ENCODE assay signal across 23 cellular contexts in the genomic region with DNA sequence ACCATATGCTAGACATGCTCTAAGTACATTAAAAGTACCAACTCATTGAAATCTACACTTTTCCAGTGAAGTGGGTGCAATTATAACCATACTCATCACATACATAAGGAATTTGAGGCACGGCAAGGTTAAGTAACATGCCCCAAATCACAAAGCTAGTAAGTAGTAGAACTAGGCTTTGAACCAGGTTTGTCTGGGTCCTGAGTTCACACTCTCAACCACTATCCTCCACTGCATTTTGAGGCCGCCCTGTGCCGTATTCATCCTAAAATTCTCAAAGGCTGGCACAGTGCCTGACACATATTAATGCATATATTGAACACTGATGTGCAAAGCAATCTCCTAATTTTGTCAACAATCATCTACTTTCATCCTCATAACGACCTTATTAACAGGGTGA.
"Had no signal": no experiment of that assay in that cellular context is flagged by ENCODE, and none has a peak within 500 bp of the region (broad histone marks: within the 10 kb centered on the region; RNA-seq: fewer than 3 reads in every experiment).

No MANE protein-coding gene starts in this region.

- H3K27me3 ChIP-seq: Peyer's patch, SJCRH30 had no signal

- H3K4me3 ChIP-seq: K562, Peyer's patch, SJCRH30 had no signal

- DNase-seq: NCI-H1092, NCI-H1105 treated with DMSO at 0.1 percent for 48 hours, NCI-H1417 treated with DMSO at 0.1 percent for 48 hours, NCI-H146, NCI-H1694 treated with DMSO at 0.1 percent for 48 hours, NCI-H2029, NCI-H2081 treated with DMSO at 0.1 percent for 48 hours, NCI-H2171, NCI-H226, NCI-H446, NCI-H510A, NCI-H524 treated with DMSO at 0.1 percent for 48 hours, NCI-H69, NCI-H774, PC-3, Peyer's patch, SHP77 treated with DMSO at 0.1 percent for 48 hours, SJCRH30, T-helper 1 cell had no signal

- H3K27ac ChIP-seq: Peyer's patch, SJCRH30 had no signal

- H3K9me3 ChIP-seq: Peyer's patch, SJCRH30 had no signal

- ATAC-seq: HepG2, K562, PC-3, Right ventricle myocardium inferior, SK-N-SH treated with all-trans-retinoic acid at 6 μM for 48 hours had no signal

- FAIRE-seq: HepG2, K562 had no signal

- H3K36me3 ChIP-seq: Peyer's patch, SJCRH30 had no signal
